8 cellular contexts compared by ENCODE assay signal in the genomic region with DNA sequence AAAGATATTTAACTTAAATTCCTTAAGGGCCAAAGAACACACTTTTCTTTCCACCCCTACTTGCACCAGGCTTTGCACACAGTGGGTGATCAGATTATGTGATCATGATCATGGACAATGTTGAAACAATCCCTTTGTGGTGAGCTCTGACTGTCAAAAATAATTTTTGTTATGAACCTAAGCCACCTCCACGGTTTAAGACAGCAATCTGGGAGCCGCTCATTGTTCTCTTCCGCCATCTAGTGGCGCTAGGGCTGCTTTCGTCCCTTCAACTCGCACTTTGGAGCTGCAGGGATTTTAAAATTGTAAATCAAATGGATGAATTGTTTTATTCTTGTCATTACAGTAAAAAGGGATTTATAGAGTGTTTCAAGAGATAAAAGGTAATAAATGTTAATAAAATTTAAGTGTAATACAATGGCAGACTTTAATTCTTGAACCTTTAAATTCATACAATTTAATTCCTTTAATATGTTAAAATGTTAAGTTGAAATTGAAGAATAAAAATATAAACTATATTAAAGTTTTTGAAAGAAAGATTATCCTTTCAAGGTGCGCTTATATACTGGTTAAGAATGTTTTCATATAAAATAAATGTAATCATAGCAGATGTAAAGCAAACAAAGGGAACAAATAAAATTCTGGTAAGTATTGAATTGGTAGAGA. TPM values are rescaled to one million over a fixed set of nuclear protein-coding genes. Genes with fewer than 3 reads are reported as not detected.
DNase-seq lines count a peak whose midpoint lies in the region; ATAC-seq and TF ChIP-seq lines count a peak whose summit lies in the region.

No MANE protein-coding gene starts in this region.

- no peak overlapping the region for H3K27ac Mint-ChIP-seq in activated B cell treated with CpG ODN at 0.5 μM for 24 hours

- H3K4me3 ChIP-seq in cardiac fibroblast (replicated peaks in 1 of 2; ENCODE audit: low read depth in 2 of 2, low read length in 2 of 2) = peak overlapping the region in 1 of 2 donors; percentile 16

- CTCF ChIA-PET in activated B cell treated with CpG ODN at 0.5 μM for 24 hours (lab: Charles Lee) = interaction anchor here (0.5 to 1.7 kb wide), 8 partner anchors 9 to 306 kb away, joined by 3 to 6 read pairs (median 4); no protein-coding TSS in a partner anchor

- intact Hi-C loops in activated B cell treated with CpG ODN at 0.5 μM for 24 hours (cut with micrococcal nuclease) = loop anchor here (2.0 kb wide), 2 partner anchors 304 to 856 kb away; no protein-coding TSS in a partner anchor

- no peaks in the 10 kb centered on the region for H3K9me3 Mint-ChIP-seq in activated B cell treated with CpG ODN at 0.5 μM for 24 hours

- TF ChIP-seq CTCF in activated B cell treated with CpG ODN at 0.5 μM for 24 hours (IDR thresholded peaks at IDR 0.05) (peak; percentile 17), cardiac fibroblast (IDR thresholded peaks at IDR 0.05; ENCODE audit: low read depth, low read length) (peak; percentile 95)

- DNase-seq in AML-193 (lab: John Stamatoyannopoulos, UW) (peak; percentile 58 to 68), NCI-H2196 treated with DMSO at 0.1 percent for 48 hours (lab: John Stamatoyannopoulos, UW; ENCODE audit: unreplicated experiment) (peak; percentile 46), activated B cell treated with CpG ODN at 0.5 μM for 24 hours (peak; percentile 27), cardiac fibroblast (ENCODE audit: low read depth in 2 of 2) (peak; percentile 74 to 79), kidney tubule cell (ENCODE audit: low spot score) (peak; percentile 72)
- peak; percentile 59 for DNase-seq in stimulated activated CD4-positive, alpha-beta T cell treated with anti-CD3 and anti-CD28 coated beads, Interleukin-4, amount 100 ng/mL, for 1 hour

- POLR2A ChIA-PET in activated B cell treated with CpG ODN at 0.5 μM for 24 hours (lab: Charles Lee) = no interaction called here

- H3K4me1 Mint-ChIP-seq in activated B cell treated with CpG ODN at 0.5 μM for 24 hours = no peaks in the 10 kb centered on the region

- no peak overlapping the region for H3K4me3 Mint-ChIP-seq in activated B cell treated with CpG ODN at 0.5 μM for 24 hours

- H3K27me3 Mint-ChIP-seq in activated B cell treated with CpG ODN at 0.5 μM for 24 hours = no peaks in the 10 kb centered on the region

- peak; percentile 92 for ATAC-seq in GM18909 (IDR thresholded peaks at IDR 0.05; ENCODE audit: poor library complexity, unreplicated experiment)
- ATAC-seq in HG03139 (IDR thresholded peaks at IDR 0.05; ENCODE audit: unreplicated experiment) = peak; percentile 86
- peak; percentile 77 for ATAC-seq in activated B cell treated with CpG ODN at 0.5 μM for 24 hours (ENCODE audit: low read depth)

- no peaks in the 10 kb centered on the region for H3K36me3 Mint-ChIP-seq in activated B cell treated with CpG ODN at 0.5 μM for 24 hours (ENCODE audit: low read depth)

RNA-seq across cellular contexts. Expression of a gene that starts 45.3 kb away (rescaled TPM):
- total RNA-seq in activated B cell treated with CpG ODN at 0.5 μM for 24 hours = 2.5 and 4.2 TPM in 2 replicates
